Comparison of ENCODE assay signal across 9 cellular contexts in genomic region chr16:590875-591200, GRCh38. TPM values are rescaled to one million over a fixed set of nuclear protein-coding genes. Genes with fewer than 3 reads are reported as not detected.
A peak's percentile ranks its signal among the peaks of the same experiment; 100 is the strongest.
DNase-seq lines count a peak whose midpoint lies in the region; ATAC-seq and TF ChIP-seq lines count a peak whose summit lies in the region.
"Had no signal": no experiment of that assay in that cellular context is flagged by ENCODE, and none has a peak within 500 bp of the region (broad histone marks: within the 10 kb centered on the region; RNA-seq: fewer than 3 reads in every experiment).

No MANE protein-coding gene starts in this region.

- H3K36me3 Mint-ChIP-seq in CD4-positive, alpha-beta T cell (ENCODE audit: low read depth) = peaks cover 17% of the 10 kb centered on the region

- no peak overlapping the region for H2AFZ ChIP-seq in OCI-LY3 (ENCODE audit: low read depth, low read length)

- H3K9me3 Mint-ChIP-seq in CD4-positive, alpha-beta T cell = no peaks in the 10 kb centered on the region

- CTCF ChIA-PET in CD4-positive, alpha-beta T cell (lab: Charles Lee) = no interaction called here

- intact Hi-C loops in CD4-positive, alpha-beta T cell (cut with DNase I, micrococcal nuclease) = loop anchor here in 1 of 2 experiments (1.0 to 5.0 kb wide), 2 partner anchors 22 to 71 kb away; partner anchors contain the start of gene PIGQ

- peak overlapping the region; percentile 85 for H3K9ac ChIP-seq in OCI-LY3 (ENCODE audit: low read length)
- H3K9ac ChIP-seq in endocrine pancreas (ENCODE audit: control insufficient read depth, insufficient read depth, low read length) = peak overlapping the region; percentile 93

- H3K4me2 ChIP-seq in OCI-LY3 (ENCODE audit: low read length) = peak overlapping the region; percentile 100

- H3K36me3 ChIP-seq in OCI-LY3 (replicated peaks; ENCODE audit: low read depth, low read length) = peaks cover 4% of the 10 kb centered on the region
- no peaks in the 10 kb centered on the region for H3K36me3 ChIP-seq in endocrine pancreas (ENCODE audit: control insufficient read depth, insufficient read depth, low read length)
- no peaks in the 10 kb centered on the region for H3K36me3 ChIP-seq in neutrophil

- H3K4me1 ChIP-seq in OCI-LY3 (ENCODE audit: low read length) (peaks cover 14% of the 10 kb centered on the region), endocrine pancreas (ENCODE audit: control insufficient read depth, insufficient read depth, low read length) (no peaks in the 10 kb centered on the region), neutrophil (ENCODE audit: control insufficient read depth in 1 of 2, insufficient read depth in 1 of 2, low read depth in 1 of 2, low read length in 1 of 2) (peaks cover 67 to 71% of the 10 kb centered on the region in 2 experiments)

- H3K27me3 Mint-ChIP-seq in CD4-positive, alpha-beta T cell = no peaks in the 10 kb centered on the region

- no peak for DNase-seq in CD4-positive, alpha-beta T cell
- no peak for DNase-seq in kidney glomerular epithelial cell (lab: John Stamatoyannopoulos, UW)
- no peak for DNase-seq in ecto neural progenitor cell (ENCODE audit: low spot score)
- no peak for DNase-seq in 8988T
- DNase-seq in NCI-H2227 (lab: John Stamatoyannopoulos, UW; ENCODE audit: unreplicated experiment) = no peak
- DNase-seq: NCI-H345 had no signal

- H3K27ac ChIP-seq in CD4-positive, alpha-beta T cell (ENCODE audit: low read depth, low read length) = no peak overlapping the region
- H3K27ac ChIP-seq in OCI-LY3 (ENCODE audit: low read length) (no peak overlapping the region), neutrophil (peak overlapping the region; percentile 96)

- peak overlapping the region; percentile 93 for H3K4me3 Mint-ChIP-seq in CD4-positive, alpha-beta T cell

- peaks cover 12% of the 10 kb centered on the region; the same call in 1 of the 2 replicates for H4K20me1 ChIP-seq in OCI-LY3 (ENCODE audit: insufficient read depth, low read length)

- H3K4me3 ChIP-seq in OCI-LY3 (ENCODE audit: low read length) = peak overlapping the region; percentile 95
- H3K4me3 ChIP-seq in endocrine pancreas (ENCODE audit: control insufficient read depth, insufficient read depth, low read length) = peak overlapping the region; percentile 54
- H3K4me3 ChIP-seq in neutrophil (ENCODE audit: low read depth in 1 of 2, low read length in 1 of 2) = peak overlapping the region; percentile 72 to 73

- peaks cover 16% of the 10 kb centered on the region for H3K4me1 Mint-ChIP-seq in CD4-positive, alpha-beta T cell (ENCODE audit: low read depth)

- H3K9me3 ChIP-seq in CD4-positive, alpha-beta T cell (ENCODE audit: control insufficient read depth, low read length) = no peaks in the 10 kb centered on the region
- H3K9me3 ChIP-seq in OCI-LY3 (ENCODE audit: insufficient read depth, low read length) (no peaks in the 10 kb centered on the region), endocrine pancreas (ENCODE audit: control insufficient read depth, low read length) (no peaks in the 10 kb centered on the region), neutrophil (no peaks in the 10 kb centered on the region)

- no peaks in the 10 kb centered on the region for H3K27me3 ChIP-seq in CD4-positive, alpha-beta T cell (ENCODE audit: control insufficient read depth, insufficient read depth, low read length)
- no peaks in the 10 kb centered on the region for H3K27me3 ChIP-seq in OCI-LY3 (ENCODE audit: low read depth, low read length)
- no peaks in the 10 kb centered on the region for H3K27me3 ChIP-seq in endocrine pancreas (ENCODE audit: control insufficient read depth, insufficient read depth, low read length)
- peaks cover 5% of the 10 kb centered on the region for H3K27me3 ChIP-seq in neutrophil

- peak overlapping the region; percentile 82 for H3K27ac Mint-ChIP-seq in CD4-positive, alpha-beta T cell

- no peak for TF ChIP-seq CTCF in CD4-positive, alpha-beta T cell (IDR thresholded peaks at IDR 0.05)
- TF ChIP-seq CTCF in OCI-LY3 (IDR thresholded peaks at IDR 0.05; ENCODE audit: low read depth, low read length) = no peak
- TF ChIP-seq CTCF in neutrophil (IDR thresholded peaks at IDR 0.05) = no peak

- peaks cover 27% of the 10 kb centered on the region for H3K79me2 ChIP-seq in OCI-LY3 (ENCODE audit: low read length)

- POLR2A ChIA-PET in CD4-positive, alpha-beta T cell (lab: Charles Lee) = interaction anchor here (0.8 to 1.3 kb wide), 5 partner anchors 12 to 65 kb away, joined by 3 to 7 read pairs (median 3); partner anchors contain the start of genes CAPN15 and METTL26

- ATAC-seq in CD4-positive, alpha-beta T cell (ENCODE audit: poor library complexity) = no peak

RNA-seq across cellular contexts. Expression of gene RAB40C, which starts 1.0 kb away (rescaled TPM):
- total RNA-seq in CD4-positive, alpha-beta T cell = 1 to 10 TPM; 8.9 to 9.5 TPM

RNA-seq across cellular contexts. Expression of gene PIGQ, which starts 21.1 kb away (rescaled TPM):
- 10 to 100 TPM; 22.8 to 27.0 TPM for total RNA-seq in CD4-positive, alpha-beta T cell

RNA-seq across cellular contexts. Expression of gene NHLRC4, which starts 24.0 kb away (rescaled TPM):
- total RNA-seq in CD4-positive, alpha-beta T cell = under 1 TPM; 0.45 to 0.55 TPM

RNA-seq across cellular contexts. Expression of gene PRR35, which starts 30.6 kb away (rescaled TPM):
- total RNA-seq in CD4-positive, alpha-beta T cell = not detected

RNA-seq across cellular contexts. Expression of gene WFIKKN1, which starts 39.9 kb away (rescaled TPM):
- total RNA-seq in CD4-positive, alpha-beta T cell = under 1 TPM; 0.64 to 0.99 TPM
